Comparison of ENCODE assay signal across 31 cellular contexts in the genomic region with DNA sequence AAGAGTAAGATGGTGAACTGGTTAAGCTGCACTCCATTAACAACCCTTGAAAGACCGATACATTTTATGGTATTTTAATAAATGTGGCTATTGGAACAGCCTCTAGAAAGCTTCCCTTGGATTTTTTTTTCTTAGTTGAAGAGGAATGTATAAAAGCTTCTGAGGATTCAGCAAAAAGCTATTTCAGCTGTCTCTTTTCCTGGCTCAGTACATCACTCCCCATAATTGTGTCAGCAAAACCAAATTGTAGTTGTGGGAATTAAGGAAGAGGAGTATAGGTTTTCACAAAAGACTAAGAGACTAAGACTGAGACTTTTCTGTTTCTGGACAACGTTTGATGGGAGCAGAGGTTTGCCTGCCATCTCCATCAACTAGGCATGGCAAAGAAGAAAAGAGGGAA.
"Had no signal": no experiment of that assay in that cellular context is flagged by ENCODE, and none has a peak within 500 bp of the region (broad histone marks: within the 10 kb centered on the region; RNA-seq: fewer than 3 reads in every experiment).

No MANE protein-coding gene starts in this region.

- DNase-seq: activated B cell treated with CpG ODN at 0.5 μM for 24 hours; activated CD4-positive, alpha-beta T cell treated with anti-CD3 and anti-CD28 coated beads for 1 hour; activated CD4-positive, alpha-beta T cell treated with anti-CD3 and anti-CD28 coated beads, Interleukin-2, amount 10 ng/mL, durations not matched to agents 24 days and 14 days; activated CD4-positive, alpha-beta T cell treated with anti-CD3 and anti-CD28 coated beads, Interleukin-2, amount 50 U/mL, for 48 hours; activated CD8-positive, alpha-beta memory T cell treated with anti-CD3 and anti-CD28 coated beads, Interleukin-2, amount 10 ng/mL, durations not matched to agents 7 days and 5 days; activated effector memory CD4-positive, alpha-beta T cell treated with Interleukin-2 at 50 U/mL for 16 hours; activated naive CD4-positive, alpha-beta T cell treated with Interleukin-2 at 50 U/mL for 16 hours; activated naive CD8-positive, alpha-beta T cell treated with anti-CD3 and anti-CD28 coated beads, Interleukin-2, amount 50 U/mL, for 24 hours; activated T-cell treated with anti-CD3 and anti-CD28 coated beads, Interleukin-2, amount 50 U/mL, for 24 hours; amniotic stem cell; Kasumi-1; KBM-7; NCI-H1048; NCI-H146; NCI-H187 treated with DMSO at 0.1 percent for 48 hours; NCI-H2081 treated with DMSO at 0.1 percent for 48 hours; NCI-H226; NCI-H526 treated with DMSO at 0.1 percent for 48 hours; NCI-H82; NK-92 treated with Interleukin-12 subunit alpha and Interleukin-12 subunit beta, amount 100 ng/mL, for 24 hours; OCI-M1; RPMI8226; T-helper 9 cell had no signal

- H3K4me3 ChIP-seq: ascending aorta, SJCRH30 had no signal

- H3K27ac ChIP-seq: ascending aorta, SJCRH30 had no signal

- H3K9me3 Mint-ChIP-seq: activated B cell treated with CpG ODN at 0.5 μM for 24 hours; activated CD4-positive, alpha-beta T cell treated with anti-CD3 and anti-CD28 coated beads, Interleukin-2, amount 10 ng/mL, durations not matched to agents 24 days and 14 days; activated naive CD4-positive, alpha-beta T cell treated with anti-CD3 and anti-CD28 coated beads, Interleukin-2, amount 50 U/mL, for 72 hours; activated naive CD8-positive, alpha-beta T cell treated with anti-CD3 and anti-CD28 coated beads, Interleukin-2, amount 50 U/mL, for 24 hours; activated T-cell treated with anti-CD3 and anti-CD28 coated beads, Interleukin-2, amount 50 U/mL, for 24 hours; activated T-helper 1 cell treated with anti-CD3 and anti-CD28 coated beads, Interleukin-12 subunit alpha, Interleukin-12 subunit beta, Interleukin-2, Interleukin-4 antibody, amounts not matched to agents 30 ng/mL and 10 ng/mL and 1 ng/mL, durations not matched to agents 14 hours and 24 hours and 36 hours; brain; T-helper 1 cell treated with Interleukin-12 subunit alpha and Interleukin-12 subunit beta and Interleukin-4 antibody, amounts not matched to agents 30 μg/mL and 1 μg/mL, for 36 hours had no signal

- H3K4me1 Mint-ChIP-seq: activated B cell treated with CpG ODN at 0.5 μM for 24 hours; activated CD4-positive, alpha-beta T cell treated with anti-CD3 and anti-CD28 coated beads, Interleukin-2, amount 10 ng/mL, durations not matched to agents 24 days and 14 days; activated CD8-positive, alpha-beta memory T cell treated with anti-CD3 and anti-CD28 coated beads, Interleukin-2, amount 10 ng/mL, durations not matched to agents 7 days and 5 days; activated naive CD8-positive, alpha-beta T cell treated with anti-CD3 and anti-CD28 coated beads, Interleukin-2, amount 50 U/mL, for 24 hours had no signal

- ATAC-seq: activated CD8-positive, alpha-beta memory T cell treated with anti-CD3 and anti-CD28 coated beads, Interleukin-2, amount 10 ng/mL, durations not matched to agents 7 days and 5 days; activated naive CD4-positive, alpha-beta T cell treated with anti-CD3 and anti-CD28 coated beads, Interleukin-2, amount 50 U/mL, for 72 hours; activated naive CD8-positive, alpha-beta T cell treated with anti-CD3 and anti-CD28 coated beads, Interleukin-2, amount 50 U/mL, for 24 hours; Panc1; Right ventricle myocardium inferior had no signal

- H3K9me3 ChIP-seq: ascending aorta, SJCRH30 had no signal

- H3K27me3 Mint-ChIP-seq: activated B cell treated with CpG ODN at 0.5 μM for 24 hours; activated CD4-positive, alpha-beta T cell treated with anti-CD3 and anti-CD28 coated beads, Interleukin-2, amount 10 ng/mL, durations not matched to agents 24 days and 14 days; activated CD8-positive, alpha-beta memory T cell treated with anti-CD3 and anti-CD28 coated beads, Interleukin-2, amount 10 ng/mL, durations not matched to agents 7 days and 5 days; activated T-cell treated with anti-CD3 and anti-CD28 coated beads, Interleukin-2, amount 50 U/mL, for 24 hours; brain had no signal

- H3K27me3 ChIP-seq: ascending aorta, SJCRH30 had no signal

- H3K4me3 Mint-ChIP-seq: activated B cell treated with CpG ODN at 0.5 μM for 24 hours; activated CD4-positive, alpha-beta T cell treated with anti-CD3 and anti-CD28 coated beads, Interleukin-2, amount 10 ng/mL, durations not matched to agents 24 days and 14 days; activated CD8-positive, alpha-beta memory T cell treated with anti-CD3 and anti-CD28 coated beads, Interleukin-2, amount 10 ng/mL, durations not matched to agents 7 days and 5 days; activated naive CD8-positive, alpha-beta T cell treated with anti-CD3 and anti-CD28 coated beads, Interleukin-2, amount 50 U/mL, for 24 hours; activated T-cell treated with anti-CD3 and anti-CD28 coated beads, Interleukin-2, amount 50 U/mL, for 24 hours; activated T-helper 1 cell treated with anti-CD3 and anti-CD28 coated beads, Interleukin-12 subunit alpha, Interleukin-12 subunit beta, Interleukin-2, Interleukin-4 antibody, amounts not matched to agents 30 ng/mL and 10 ng/mL and 1 ng/mL, durations not matched to agents 14 hours and 24 hours and 36 hours; brain; T-helper 1 cell treated with Interleukin-12 subunit alpha and Interleukin-12 subunit beta and Interleukin-4 antibody, amounts not matched to agents 30 μg/mL and 1 μg/mL, for 36 hours had no signal

- H3K36me3 Mint-ChIP-seq: activated CD8-positive, alpha-beta memory T cell treated with anti-CD3 and anti-CD28 coated beads, Interleukin-2, amount 10 ng/mL, durations not matched to agents 7 days and 5 days; activated naive CD4-positive, alpha-beta T cell treated with anti-CD3 and anti-CD28 coated beads, Interleukin-2, amount 50 U/mL, for 72 hours; brain had no signal

- H3K27ac Mint-ChIP-seq: activated B cell treated with CpG ODN at 0.5 μM for 24 hours; activated CD4-positive, alpha-beta T cell treated with anti-CD3 and anti-CD28 coated beads, Interleukin-2, amount 10 ng/mL, durations not matched to agents 24 days and 14 days; activated CD8-positive, alpha-beta memory T cell treated with anti-CD3 and anti-CD28 coated beads, Interleukin-2, amount 10 ng/mL, durations not matched to agents 7 days and 5 days; activated naive CD4-positive, alpha-beta T cell treated with anti-CD3 and anti-CD28 coated beads, Interleukin-2, amount 50 U/mL, for 72 hours; activated naive CD8-positive, alpha-beta T cell treated with anti-CD3 and anti-CD28 coated beads, Interleukin-2, amount 50 U/mL, for 24 hours; activated T-cell treated with anti-CD3 and anti-CD28 coated beads, Interleukin-2, amount 50 U/mL, for 24 hours; activated T-helper 1 cell treated with anti-CD3 and anti-CD28 coated beads, Interleukin-12 subunit alpha, Interleukin-12 subunit beta, Interleukin-2, Interleukin-4 antibody, amounts not matched to agents 30 ng/mL and 10 ng/mL and 1 ng/mL, durations not matched to agents 14 hours and 24 hours and 36 hours; T-helper 1 cell treated with Interleukin-12 subunit alpha and Interleukin-12 subunit beta and Interleukin-4 antibody, amounts not matched to agents 30 μg/mL and 1 μg/mL, for 36 hours had no signal

- H3K4me1 ChIP-seq: ascending aorta, SJCRH30 had no signal

- H3K36me3 ChIP-seq: ascending aorta, SJCRH30 had no signal
